ENCODE assay signal across 25 cellular contexts in the genomic region with DNA sequence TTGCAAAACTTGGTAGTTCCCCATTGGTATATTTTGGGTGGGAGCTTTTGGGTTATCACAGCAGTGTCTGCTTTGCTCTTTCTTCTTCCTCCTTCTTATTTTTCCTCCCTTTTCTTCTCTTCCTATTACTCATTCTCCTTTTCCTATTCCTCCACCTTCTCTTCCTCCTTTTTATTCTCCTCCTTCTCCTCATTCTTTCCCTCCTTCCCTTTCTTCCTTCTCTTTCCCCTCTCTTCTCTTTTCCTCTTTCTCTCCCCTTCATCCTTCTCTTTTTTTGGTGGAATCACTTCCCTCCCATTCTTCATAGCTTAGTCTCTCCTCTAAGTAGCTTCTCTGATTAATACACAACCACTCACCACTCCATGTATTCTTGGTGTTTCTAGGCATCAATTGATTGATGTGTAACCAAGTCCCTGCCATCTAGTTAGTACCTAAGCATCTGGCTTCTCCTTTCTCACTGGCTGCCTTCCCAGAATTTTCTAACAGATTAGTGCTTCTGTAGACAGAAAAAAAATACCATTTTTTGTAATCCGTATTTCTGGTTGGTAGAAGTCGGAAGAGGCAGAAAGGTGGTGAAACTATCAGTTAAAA. TPM values are rescaled to one million over a fixed set of nuclear protein-coding genes. Genes with fewer than 3 reads are reported as not detected.
"Had no signal": no experiment of that assay in that cellular context is flagged by ENCODE, and none has a peak within 500 bp of the region (broad histone marks: within the 10 kb centered on the region; RNA-seq: fewer than 3 reads in every experiment).

No MANE protein-coding gene starts in this region.

- H3K27ac Mint-ChIP-seq: activated naive CD4-positive, alpha-beta T cell treated with anti-CD3 and anti-CD28 coated beads, Interleukin-2, amount 50 U/mL, for 24 hours; memory B cell; natural killer cell treated with Interleukin-12 subunit alpha and Interleukin-12 subunit beta and Interleukin-15 and Interleukin-18, amount 100 ng/mL, for 72 hours; stimulated activated effector memory CD8-positive, alpha-beta T cell treated with anti-CD3 and anti-CD28 coated beads, Interleukin-12 subunit alpha, Interleukin-12 subunit beta, amount 100 ng/mL, for 72 hours; stimulated activated naive CD8-positive, alpha-beta T cell treated with anti-CD3 and anti-CD28 coated beads, Interleukin-15, amount 100 ng/mL, for 72 hours; WTC11 had no signal

- ATAC-seq: gastroesophageal sphincter; natural killer cell treated with Interleukin-12 subunit alpha and Interleukin-12 subunit beta and Interleukin-15 and Interleukin-18, amount 100 ng/mL, for 72 hours; psoas muscle; stimulated activated effector memory CD8-positive, alpha-beta T cell treated with anti-CD3 and anti-CD28 coated beads, Interleukin-12 subunit alpha, Interleukin-12 subunit beta, amount 100 ng/mL, for 72 hours; stimulated activated naive CD8-positive, alpha-beta T cell treated with anti-CD3 and anti-CD28 coated beads, Interleukin-15, amount 100 ng/mL, for 72 hours; WTC11 had no signal

- H3K4me1 Mint-ChIP-seq: memory B cell had no signal

- H3K4me1 ChIP-seq: ascending aorta, colonic mucosa, esophagus muscularis mucosa, gastroesophageal sphincter, transverse colon had no signal

- H3K9me3 ChIP-seq: ascending aorta, colonic mucosa, esophagus muscularis mucosa, gastroesophageal sphincter, neutrophil, ovary, psoas muscle, right atrium auricular region, transverse colon had no signal

- DNase-seq: activated gamma-delta T cell treated with Interleukin-2 at 50 U/mL for 16 hours; activated T-cell treated with anti-CD3 and anti-CD28 coated beads, Interleukin-2, amount 50 U/mL, for 1 hour; colonic mucosa; head of caudate nucleus; left colon; ovary; psoas muscle; stimulated activated CD4-positive, alpha-beta T cell treated with anti-CD3 and anti-CD28 coated beads, Interleukin-12 subunit alpha, Interleukin-12 subunit beta, amount 100 ng/mL, for 4 hours; stimulated activated naive CD8-positive, alpha-beta T cell treated with anti-CD3 and anti-CD28 coated beads, Interleukin-15, amount 100 ng/mL, for 72 hours; T1000; transverse colon had no signal

- FAIRE-seq: bronchial epithelial cell, keratinocyte, urothelium cell line had no signal

- H3K9me3 Mint-ChIP-seq: activated naive CD4-positive, alpha-beta T cell treated with anti-CD3 and anti-CD28 coated beads, Interleukin-2, amount 50 U/mL, for 24 hours; memory B cell; natural killer cell treated with Interleukin-12 subunit alpha and Interleukin-12 subunit beta and Interleukin-15 and Interleukin-18, amount 100 ng/mL, for 72 hours; stimulated activated effector memory CD8-positive, alpha-beta T cell treated with anti-CD3 and anti-CD28 coated beads, Interleukin-12 subunit alpha, Interleukin-12 subunit beta, amount 100 ng/mL, for 72 hours; stimulated activated naive CD8-positive, alpha-beta T cell treated with anti-CD3 and anti-CD28 coated beads, Interleukin-15, amount 100 ng/mL, for 72 hours; WTC11 had no signal

- H3K27ac ChIP-seq: ascending aorta, colonic mucosa, esophagus muscularis mucosa, gastroesophageal sphincter, neutrophil, ovary, psoas muscle, right atrium auricular region, transverse colon had no signal

- H3K27me3 ChIP-seq: ascending aorta, colonic mucosa, esophagus muscularis mucosa, ovary, right atrium auricular region, transverse colon had no signal

- H3K4me3 ChIP-seq: ascending aorta, colonic mucosa, esophagus muscularis mucosa, gastroesophageal sphincter, ovary, psoas muscle, right atrium auricular region, transverse colon had no signal

- H3K36me3 ChIP-seq: ascending aorta, colonic mucosa, esophagus muscularis mucosa, gastroesophageal sphincter, neutrophil, ovary, right atrium auricular region, transverse colon had no signal

- H3K36me3 Mint-ChIP-seq: activated naive CD4-positive, alpha-beta T cell treated with anti-CD3 and anti-CD28 coated beads, Interleukin-2, amount 50 U/mL, for 24 hours; memory B cell; natural killer cell treated with Interleukin-12 subunit alpha and Interleukin-12 subunit beta and Interleukin-15 and Interleukin-18, amount 100 ng/mL, for 72 hours; WTC11 had no signal

- H3K4me3 Mint-ChIP-seq: activated naive CD4-positive, alpha-beta T cell treated with anti-CD3 and anti-CD28 coated beads, Interleukin-2, amount 50 U/mL, for 24 hours; memory B cell; natural killer cell treated with Interleukin-12 subunit alpha and Interleukin-12 subunit beta and Interleukin-15 and Interleukin-18, amount 100 ng/mL, for 72 hours; stimulated activated effector memory CD8-positive, alpha-beta T cell treated with anti-CD3 and anti-CD28 coated beads, Interleukin-12 subunit alpha, Interleukin-12 subunit beta, amount 100 ng/mL, for 72 hours; stimulated activated naive CD8-positive, alpha-beta T cell treated with anti-CD3 and anti-CD28 coated beads, Interleukin-15, amount 100 ng/mL, for 72 hours; WTC11 had no signal

RNA-seq across cellular contexts. Expression of a gene that starts 10.2 kb away (rescaled TPM):
- total RNA-seq: ascending aorta; natural killer cell treated with Interleukin-12 subunit alpha and Interleukin-12 subunit beta and Interleukin-15 and Interleukin-18, amount 100 ng/mL, for 72 hours; temporal lobe; WTC11 had no signal
